3 cellular contexts compared by ENCODE assay signal in the genomic region with DNA sequence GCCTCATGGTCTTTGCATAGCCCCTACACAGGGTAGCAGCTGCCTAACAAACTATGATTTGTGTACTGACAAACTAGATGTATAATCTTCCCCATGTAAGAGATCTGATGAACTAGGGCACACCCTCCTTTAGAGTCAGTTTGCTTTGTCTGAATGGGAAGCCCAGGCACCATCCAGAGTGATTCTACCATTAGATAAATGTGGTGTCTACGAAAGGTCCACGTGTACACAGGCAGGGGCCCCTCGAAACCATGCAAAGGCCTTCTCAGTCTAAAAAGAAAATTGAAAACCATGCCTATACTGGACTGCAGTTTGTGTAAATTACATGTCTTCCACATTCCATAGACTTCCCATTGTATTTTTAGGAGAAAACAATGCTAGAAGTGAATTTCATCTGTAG.
"Had no signal": no experiment of that assay in that cellular context is flagged by ENCODE, and none has a peak within 500 bp of the region (broad histone marks: within the 10 kb centered on the region; RNA-seq: fewer than 3 reads in every experiment).

No MANE protein-coding gene starts in this region.

- DNase-seq: GDM1, GF-D8 had no signal

- ATAC-seq: GM12878 had no signal

- H3K4me3 ChIP-seq: GM12878 had no signal
